Comparison of ENCODE assay signal across 9 cellular contexts in genomic region chr16:65658339-65659275, GRCh38.
DNase-seq lines count a peak whose midpoint lies in the region; ATAC-seq and TF ChIP-seq lines count a peak whose summit lies in the region.
"Had no signal": no experiment of that assay in that cellular context is flagged by ENCODE, and none has a peak within 500 bp of the region (broad histone marks: within the 10 kb centered on the region; RNA-seq: fewer than 3 reads in every experiment).

No MANE protein-coding gene starts in this region.

- H3K4me1 Mint-ChIP-seq in endodermal cell (peaks cover 15% of the 10 kb centered on the region), glutamatergic neuron (ENCODE audit: low read depth, unreplicated experiment) (peaks cover 8% of the 10 kb centered on the region)

- no peak for ATAC-seq in HG03342 (IDR thresholded peaks at IDR 0.05; ENCODE audit: unreplicated experiment)
- no peak for ATAC-seq in GM18517 (IDR thresholded peaks at IDR 0.05; ENCODE audit: unreplicated experiment)
- ATAC-seq in GM18867 (IDR thresholded peaks at IDR 0.05; ENCODE audit: unreplicated experiment), result no peak

- no peak overlapping the region for H3K27ac Mint-ChIP-seq in endodermal cell
- no peak overlapping the region for H3K27ac Mint-ChIP-seq in glutamatergic neuron (ENCODE audit: unreplicated experiment)

- H3K4me3 Mint-ChIP-seq in endodermal cell, result no peak overlapping the region
- H3K4me3 Mint-ChIP-seq in glutamatergic neuron (ENCODE audit: unreplicated experiment), result no peak overlapping the region

- H3K36me3 Mint-ChIP-seq in endodermal cell (ENCODE audit: low read depth), result no peaks in the 10 kb centered on the region
- peaks cover 4% of the 10 kb centered on the region for H3K36me3 Mint-ChIP-seq in glutamatergic neuron (ENCODE audit: unreplicated experiment)

- no peak overlapping the region for H3K4me3 ChIP-seq in endodermal cell (ENCODE audit: low read length)

- no peaks in the 10 kb centered on the region for H3K9me3 ChIP-seq in endodermal cell (ENCODE audit: control insufficient read depth, low read length)

- TF ChIP-seq CTCF in endodermal cell (conservative IDR thresholded peaks at IDR 0.05), result no peak
- TF ChIP-seq CTCF in glutamatergic neuron (IDR thresholded peaks at IDR 0.05; ENCODE audit: partially characterized antibody, unreplicated experiment), result no peak

- DNase-seq in EL (peak; percentile 94), NCI-H460 (ENCODE audit: extremely low read depth, low read depth) (peak; percentile 35), endodermal cell (peak; percentile 50), non-pigmented ciliary epithelial cell (ENCODE audit: low read depth) (peak; percentile 88), glutamatergic neuron (no peak)
- DNase-seq: activated CD8-positive, alpha-beta memory T cell treated with anti-CD3 and anti-CD28 coated beads for 24 hours had no signal

- no peak overlapping the region for H3K9ac ChIP-seq in endodermal cell (ENCODE audit: extremely low read depth, low read length, poor library complexity, severe bottlenecking)

- H3K9me3 Mint-ChIP-seq in endodermal cell (no peaks in the 10 kb centered on the region), glutamatergic neuron (ENCODE audit: unreplicated experiment) (peaks cover 3% of the 10 kb centered on the region)

- no peaks in the 10 kb centered on the region for H3K36me3 ChIP-seq in endodermal cell (ENCODE audit: control insufficient read depth, insufficient read depth, low read length)

- H3K27me3 Mint-ChIP-seq in endodermal cell (ENCODE audit: insufficient read depth), result peaks cover 5% of the 10 kb centered on the region
- H3K27me3 Mint-ChIP-seq in glutamatergic neuron (ENCODE audit: unreplicated experiment), result peaks cover 1% of the 10 kb centered on the region

- WGBS in endodermal cell (ENCODE audit: insufficient coverage in 1 of 2, insufficient read length in 1 of 2), 2 experiments, result 85 to 95% methylated on average over 3 to 6 of the region's 6 CpGs

- peaks cover 3% of the 10 kb centered on the region for H3K4me1 ChIP-seq in endodermal cell (ENCODE audit: control insufficient read depth, insufficient read depth, low read length)

- no peak overlapping the region for H3K27ac ChIP-seq in endodermal cell (ENCODE audit: low read depth, low read length)

- no peaks in the 10 kb centered on the region for H3K27me3 ChIP-seq in endodermal cell (ENCODE audit: control insufficient read depth, insufficient read depth, low read length, poor library complexity, severe bottlenecking)
